ENCODE assay signal across 17 cellular contexts in the genomic region with DNA sequence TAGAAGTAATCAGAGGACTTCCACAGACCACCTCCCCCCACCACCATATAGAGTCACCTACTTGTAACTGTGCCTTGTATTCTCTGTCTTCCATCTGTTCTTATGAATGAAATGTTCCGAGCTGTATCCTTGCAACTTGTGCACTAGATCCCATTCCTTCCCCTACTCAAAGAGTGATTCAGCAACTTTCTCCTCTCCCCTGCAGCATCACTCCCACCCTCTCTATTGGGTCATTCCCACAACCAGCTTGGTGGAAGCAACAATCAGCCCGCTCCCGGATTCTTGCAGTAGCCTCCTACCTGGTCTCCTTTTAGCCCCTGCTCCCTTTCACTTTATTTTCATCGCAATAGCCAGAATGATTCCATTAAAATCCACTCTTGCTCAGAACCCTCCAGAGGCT.
"Had no signal": no experiment of that assay in that cellular context is flagged by ENCODE, and none has a peak within 500 bp of the region (broad histone marks: within the 10 kb centered on the region; RNA-seq: fewer than 3 reads in every experiment).

No MANE protein-coding gene starts in this region.

- H3K4me3 Mint-ChIP-seq: activated CD4-positive, alpha-beta T cell treated with anti-CD3 and anti-CD28 coated beads, Interleukin-2, amount 10 ng/mL, durations not matched to agents 7 days and 5 days; activated T-cell treated with anti-CD3 and anti-CD28 coated beads, Interleukin-2, amount 50 U/mL, for 72 hours; neural progenitor cell; stimulated activated naive CD8-positive, alpha-beta T cell treated with anti-CD3 and anti-CD28 coated beads, Interleukin-15, amount 100 ng/mL, for 72 hours; type B pancreatic cell had no signal

- H3K36me3 Mint-ChIP-seq: activated naive CD4-positive, alpha-beta T cell treated with anti-CD3 and anti-CD28 coated beads, Interleukin-2, amount 50 U/mL, for 72 hours had no signal

- H3K27ac Mint-ChIP-seq: activated CD4-positive, alpha-beta T cell treated with anti-CD3 and anti-CD28 coated beads, Interleukin-2, amount 10 ng/mL, durations not matched to agents 7 days and 5 days; activated T-cell treated with anti-CD3 and anti-CD28 coated beads, Interleukin-2, amount 50 U/mL, for 72 hours; neural progenitor cell; type B pancreatic cell had no signal

- H3K27me3 Mint-ChIP-seq: activated CD4-positive, alpha-beta T cell treated with anti-CD3 and anti-CD28 coated beads, Interleukin-2, amount 10 ng/mL, durations not matched to agents 7 days and 5 days; stimulated activated naive CD8-positive, alpha-beta T cell treated with anti-CD3 and anti-CD28 coated beads, Interleukin-15, amount 100 ng/mL, for 72 hours; type B pancreatic cell had no signal

- H3K27me3 ChIP-seq: body of pancreas, neural progenitor cell had no signal

- H3K9ac ChIP-seq: neural progenitor cell had no signal

- H3K4me2 ChIP-seq: neural progenitor cell had no signal

- H2AFZ ChIP-seq: neural progenitor cell had no signal

- FAIRE-seq: frontal cortex had no signal

- H3K27ac ChIP-seq: body of pancreas, epithelial cell of prostate, neural progenitor cell had no signal

- H3K9me3 ChIP-seq: body of pancreas had no signal

- H3K36me3 ChIP-seq: neural progenitor cell had no signal

- ATAC-seq: activated naive CD4-positive, alpha-beta T cell treated with anti-CD3 and anti-CD28 coated beads, Interleukin-2, amount 50 U/mL, for 72 hours; activated T-cell treated with anti-CD3 and anti-CD28 coated beads, Interleukin-2, amount 50 U/mL, for 72 hours; body of pancreas; stimulated activated naive CD8-positive, alpha-beta T cell treated with anti-CD3 and anti-CD28 coated beads, Interleukin-15, amount 100 ng/mL, for 72 hours had no signal

- H3K4me3 ChIP-seq: body of pancreas, lung, neural progenitor cell had no signal

- H3K9me3 Mint-ChIP-seq: activated CD4-positive, alpha-beta T cell treated with anti-CD3 and anti-CD28 coated beads, Interleukin-2, amount 10 ng/mL, durations not matched to agents 7 days and 5 days; activated naive CD4-positive, alpha-beta T cell treated with anti-CD3 and anti-CD28 coated beads, Interleukin-2, amount 50 U/mL, for 72 hours; activated T-cell treated with anti-CD3 and anti-CD28 coated beads, Interleukin-2, amount 50 U/mL, for 72 hours; stimulated activated naive CD8-positive, alpha-beta T cell treated with anti-CD3 and anti-CD28 coated beads, Interleukin-15, amount 100 ng/mL, for 72 hours had no signal

- DNase-seq: activated CD4-positive, alpha-beta T cell treated with anti-CD3 and anti-CD28 coated beads, Interleukin-2, amount 10 ng/mL, durations not matched to agents 7 days and 5 days; activated CD8-positive, alpha-beta memory T cell treated with anti-CD3 and anti-CD28 coated beads, Interleukin-2, amount 50 U/mL, for 48 hours; activated gamma-delta T cell; activated T-cell treated with anti-CD3 and anti-CD28 coated beads, Interleukin-2, amount 50 U/mL, for 72 hours; amniotic stem cell; body of pancreas; effector memory CD4-positive, alpha-beta T cell; head of caudate nucleus; midbrain; stimulated activated CD4-positive, alpha-beta T cell treated with anti-CD3 and anti-CD28 coated beads, Interleukin-1b, Interleukin-23, amount 100 ng/mL, for 48 hours; stimulated activated naive CD8-positive, alpha-beta T cell treated with anti-CD3 and anti-CD28 coated beads, Interleukin-15, amount 100 ng/mL, for 72 hours had no signal
